In the genomic region with DNA sequence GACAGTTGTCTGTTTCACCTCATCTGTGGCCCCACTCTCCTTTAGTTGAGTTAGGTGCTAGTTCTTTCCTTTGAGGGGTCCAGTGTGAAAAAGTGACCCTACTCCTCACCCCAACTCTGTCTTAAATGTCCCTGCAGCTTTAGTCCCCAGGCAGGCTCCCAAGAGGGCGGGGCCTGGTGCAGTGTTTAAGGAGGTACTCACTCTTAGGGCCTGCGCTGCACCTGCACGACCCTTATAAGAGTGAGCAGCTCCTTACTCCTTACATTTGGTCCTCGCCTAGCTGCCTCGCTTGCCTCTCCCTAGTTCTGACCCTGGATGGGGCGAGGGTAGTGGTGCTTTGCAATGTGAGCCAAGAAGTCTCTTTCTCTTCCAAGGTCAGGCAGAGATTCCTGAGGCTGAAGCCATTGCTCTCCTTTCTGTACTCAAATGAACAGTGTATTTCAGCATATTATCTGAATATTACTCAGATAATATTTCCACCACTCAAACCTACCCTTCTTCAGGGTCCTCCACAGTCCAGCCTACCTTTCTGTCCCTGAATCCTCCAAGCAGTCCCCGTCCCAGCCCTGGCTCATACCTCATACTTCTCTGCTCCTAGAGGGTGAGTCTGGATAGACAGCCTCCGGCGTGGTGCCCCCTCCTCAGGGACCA, we compare ENCODE assay signal across 11 cellular contexts.
"Had no signal": no experiment of that assay in that cellular context is flagged by ENCODE, and none has a peak within 500 bp of the region (broad histone marks: within the 10 kb centered on the region; RNA-seq: fewer than 3 reads in every experiment).

No MANE protein-coding gene starts in this region.

- H3K4me3 Mint-ChIP-seq: activated CD4-positive, alpha-beta memory T cell treated with anti-CD3 and anti-CD28 coated beads, Interleukin-2, amount 10 ng/mL, durations not matched to agents 7 days and 5 days; activated T-helper 1 cell treated with anti-CD3 and anti-CD28 coated beads, Interleukin-12 subunit alpha, Interleukin-12 subunit beta, Interleukin-2, Interleukin-4 antibody, amounts not matched to agents 30 ng/mL and 10 ng/mL and 1 ng/mL, durations not matched to agents 14 hours and 24 hours and 36 hours had no signal

- H3K27ac ChIP-seq: coronary artery, heart left ventricle, neutrophil, testis had no signal

- H3K4me3 ChIP-seq: coronary artery, heart left ventricle, testis had no signal

- H3K9me3 ChIP-seq: heart left ventricle, neutrophil, testis had no signal

- H3K27me3 ChIP-seq: heart left ventricle, testis had no signal

- H3K4me1 Mint-ChIP-seq: activated CD4-positive, alpha-beta memory T cell treated with anti-CD3 and anti-CD28 coated beads, Interleukin-2, amount 10 ng/mL, durations not matched to agents 7 days and 5 days had no signal

- H3K27ac Mint-ChIP-seq: activated CD4-positive, alpha-beta memory T cell treated with anti-CD3 and anti-CD28 coated beads, Interleukin-2, amount 10 ng/mL, durations not matched to agents 7 days and 5 days; activated T-helper 1 cell treated with anti-CD3 and anti-CD28 coated beads, Interleukin-12 subunit alpha, Interleukin-12 subunit beta, Interleukin-2, Interleukin-4 antibody, amounts not matched to agents 30 ng/mL and 10 ng/mL and 1 ng/mL, durations not matched to agents 14 hours and 24 hours and 36 hours had no signal

- H3K36me3 ChIP-seq: heart left ventricle, neutrophil had no signal

- H3K9me3 Mint-ChIP-seq: activated CD4-positive, alpha-beta memory T cell treated with anti-CD3 and anti-CD28 coated beads, Interleukin-2, amount 10 ng/mL, durations not matched to agents 7 days and 5 days; activated T-helper 1 cell treated with anti-CD3 and anti-CD28 coated beads, Interleukin-12 subunit alpha, Interleukin-12 subunit beta, Interleukin-2, Interleukin-4 antibody, amounts not matched to agents 30 ng/mL and 10 ng/mL and 1 ng/mL, durations not matched to agents 14 hours and 24 hours and 36 hours had no signal

- DNase-seq: activated CD8-positive, alpha-beta memory T cell treated with anti-CD3 and anti-CD28 coated beads, Interleukin-2, amount 50 U/mL, for 4 hours; activated naive CD4-positive, alpha-beta T cell; caudate nucleus; effector CD4-positive, alpha-beta T cell; heart left ventricle; stimulated activated naive CD4-positive, alpha-beta T cell treated with Interleukin-2 at 50 U/mL for 16 hours; testis had no signal
